Comparison of ENCODE assay signal across 11 cellular contexts in the genomic region with DNA sequence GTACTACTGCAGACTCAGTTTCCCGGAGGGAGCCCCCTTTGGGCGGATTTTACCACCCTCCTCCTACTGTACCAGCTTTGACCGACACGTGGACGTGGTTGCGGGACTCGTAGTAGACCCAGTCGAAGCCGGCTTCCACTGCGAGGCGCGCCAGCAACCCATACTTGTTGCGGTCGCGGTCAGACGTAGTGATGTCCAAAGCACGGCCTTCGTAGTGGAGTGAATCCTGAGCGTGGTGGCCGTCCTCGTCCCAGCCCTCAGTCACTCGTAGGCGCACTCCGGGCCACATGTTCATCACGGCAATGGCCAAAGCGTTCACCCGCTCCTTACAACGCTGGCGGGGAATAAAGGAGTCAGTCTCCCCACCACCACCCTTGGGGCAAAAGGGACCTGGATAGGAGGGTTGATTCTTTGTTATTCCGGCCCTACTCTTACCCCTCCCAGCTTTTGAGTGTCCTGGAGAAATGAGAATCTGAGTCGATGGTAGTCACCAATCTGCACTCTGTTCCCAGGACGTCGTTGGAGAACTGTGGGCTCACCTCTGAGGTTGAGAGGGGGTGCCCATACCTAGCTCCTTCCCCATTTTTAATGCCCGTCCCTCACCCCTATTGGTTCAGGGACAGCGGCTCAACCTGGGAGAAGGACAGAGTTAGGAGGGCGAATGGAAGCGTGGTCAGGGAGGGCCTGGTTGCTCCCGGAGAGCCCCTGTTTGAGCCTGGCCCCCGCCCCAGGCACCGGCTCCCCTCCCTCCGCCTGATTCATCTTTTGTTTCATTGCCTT. TPM values are rescaled to one million over a fixed set of nuclear protein-coding genes. Genes with fewer than 3 reads are reported as not detected.
DNase-seq lines count a peak whose midpoint lies in the region; ATAC-seq and TF ChIP-seq lines count a peak whose summit lies in the region.
"Had no signal": no experiment of that assay in that cellular context is flagged by ENCODE, and none has a peak within 500 bp of the region (broad histone marks: within the 10 kb centered on the region; RNA-seq: fewer than 3 reads in every experiment).

No MANE protein-coding gene starts in this region.

- no peaks in the 10 kb centered on the region for H3K36me3 ChIP-seq in CD8-positive, alpha-beta memory T cell (ENCODE audit: insufficient read depth, low read length)
- H3K36me3 ChIP-seq in HUES6 (ENCODE audit: control insufficient read depth, insufficient read depth, low read length) (no peaks in the 10 kb centered on the region), osteoblast (ENCODE audit: insufficient read depth, low read length) (no peaks in the 10 kb centered on the region)
- H3K36me3 ChIP-seq: SJSA1 had no signal

- no peak for ATAC-seq in effector memory CD8-positive, alpha-beta T cell (replicated peaks)
- no peak for ATAC-seq in GM18505 (IDR thresholded peaks at IDR 0.05; ENCODE audit: unreplicated experiment)
- ATAC-seq in HG03460 (IDR thresholded peaks at IDR 0.05; ENCODE audit: unreplicated experiment) = no peak

- TF ChIP-seq POLR2A in GM18505 (IDR thresholded peaks at IDR 0.05; ENCODE audit: borderline replicate concordance, extremely low read depth, insufficient read depth, insufficient read length) = no peak

- peaks cover 63% of the 10 kb centered on the region for H3K27me3 ChIP-seq in CD8-positive, alpha-beta memory T cell (ENCODE audit: insufficient read depth, low read length, poor library complexity, severe bottlenecking)
- H3K27me3 ChIP-seq in HUES6 (ENCODE audit: control insufficient read depth, insufficient read depth, low read length) (peaks cover 97% of the 10 kb centered on the region), osteoblast (ENCODE audit: insufficient read depth, low read length) (peaks cover 53% of the 10 kb centered on the region)

- H4K20me1 ChIP-seq in osteoblast (ENCODE audit: insufficient read depth, low read length) = peaks cover 2% of the 10 kb centered on the region

- H3K9me3 Mint-ChIP-seq in CD8-positive, alpha-beta memory T cell = no peaks in the 10 kb centered on the region
- no peaks in the 10 kb centered on the region for H3K9me3 Mint-ChIP-seq in effector memory CD8-positive, alpha-beta T cell

- H3K9me3 ChIP-seq in CD8-positive, alpha-beta memory T cell (ENCODE audit: low read length) = no peaks in the 10 kb centered on the region
- H3K9me3 ChIP-seq in HUES6 (ENCODE audit: control insufficient read depth, insufficient read depth, low read depth, low read length) (no peaks in the 10 kb centered on the region), osteoblast (ENCODE audit: low read depth, low read length) (no peaks in the 10 kb centered on the region)
- H3K9me3 ChIP-seq: SJSA1 had no signal

- POLR2A ChIA-PET in CD8-positive, alpha-beta memory T cell (lab: Charles Lee) = no interaction called here

- peak overlapping the region; percentile 72 for H3K4me2 ChIP-seq in osteoblast (ENCODE audit: insufficient read depth, low read length)

- H3K36me3 Mint-ChIP-seq in CD8-positive, alpha-beta memory T cell = peaks cover 0 to 4% (median 3%) of the 10 kb centered on the region in 3 donors
- H3K36me3 Mint-ChIP-seq in effector memory CD8-positive, alpha-beta T cell (ENCODE audit: insufficient read depth) = peaks cover 15% of the 10 kb centered on the region

- no peak overlapping the region for H3K9ac ChIP-seq in HUES6 (ENCODE audit: low read length)

- TF ChIP-seq CTCF in osteoblast (IDR thresholded peaks at IDR 0.05; ENCODE audit: extremely low read depth, low read depth, low read length) = no peak

- H3K27ac ChIP-seq in CD8-positive, alpha-beta memory T cell (ENCODE audit: low read depth, low read length) = peak overlapping the region; percentile 52
- no peak overlapping the region for H3K27ac ChIP-seq in HUES6 (ENCODE audit: low read depth, low read length)
- H3K27ac ChIP-seq in osteoblast (ENCODE audit: low read depth, low read length) = no peak overlapping the region
- H3K27ac ChIP-seq: SJSA1 had no signal

- H3K4me3 ChIP-seq in CD8-positive, alpha-beta memory T cell (ENCODE audit: low read length) = no peak overlapping the region
- H3K4me3 ChIP-seq in HUES6 (ENCODE audit: low read depth, low read length) (peak overlapping the region; percentile 39), osteoblast (ENCODE audit: insufficient read depth, low read length) (peak overlapping the region; percentile 55)
- H3K4me3 ChIP-seq: SJSA1 had no signal

- H3K4me1 ChIP-seq in CD8-positive, alpha-beta memory T cell (ENCODE audit: insufficient read depth, low read length) = peaks cover 59% of the 10 kb centered on the region
- H3K4me1 ChIP-seq in HUES6 (ENCODE audit: control insufficient read depth, insufficient read depth, low read length) (peaks cover 34% of the 10 kb centered on the region), osteoblast (ENCODE audit: insufficient read depth, low read length) (peaks cover 11% of the 10 kb centered on the region)

- CTCF ChIA-PET in CD8-positive, alpha-beta memory T cell (lab: Charles Lee) = interaction anchor here (0.6 to 6.1 kb wide), 14 partner anchors 11 to 221 kb away, joined by 3 to 62 read pairs (median 5); a partner anchor contains a TSS

- peaks cover 59 to 63% of the 10 kb centered on the region in 2 donors for H3K27me3 Mint-ChIP-seq in CD8-positive, alpha-beta memory T cell
- peaks cover 43 to 78% of the 10 kb centered on the region in 2 donors for H3K27me3 Mint-ChIP-seq in effector memory CD8-positive, alpha-beta T cell

- no peaks in the 10 kb centered on the region for H3K79me2 ChIP-seq in osteoblast (ENCODE audit: insufficient read depth, low read length)

- H2AFZ ChIP-seq in osteoblast (ENCODE audit: low read length) = no peak overlapping the region

- peak overlapping the region in 1 of 8 donors; percentile 22 for H3K27ac Mint-ChIP-seq in CD8-positive, alpha-beta memory T cell
- no peak overlapping the region for H3K27ac Mint-ChIP-seq in effector memory CD8-positive, alpha-beta T cell
- H3K27ac Mint-ChIP-seq: progenitor cell of endocrine pancreas had no signal

- DNase-seq in CD8-positive, alpha-beta memory T cell = no peak
- no peak for DNase-seq in effector memory CD8-positive, alpha-beta T cell
- DNase-seq in osteoblast (ENCODE audit: insufficient read length, low spot score, missing footprints) (peak; percentile 55), NCI-H1048 (lab: John Stamatoyannopoulos, UW) (no peak), cerebellar cortex (ENCODE audit: low spot score) (no peak)
- DNase-seq: NCI-H2081 treated with DMSO at 0.1 percent for 48 hours had no signal

- peak overlapping the region in 5 of 7 donors; percentile 26 to 85 (median 34) for H3K4me3 Mint-ChIP-seq in CD8-positive, alpha-beta memory T cell
- H3K4me3 Mint-ChIP-seq in effector memory CD8-positive, alpha-beta T cell = peak overlapping the region; percentile 37 to 73

- peaks cover 46 to 68% (median 66%) of the 10 kb centered on the region in 3 donors for H3K4me1 Mint-ChIP-seq in CD8-positive, alpha-beta memory T cell
- peaks cover 27 to 32% of the 10 kb centered on the region in 2 donors for H3K4me1 Mint-ChIP-seq in effector memory CD8-positive, alpha-beta T cell (ENCODE audit: low read depth in 2 of 2)

RNA-seq across cellular contexts. Expression of a gene that starts 3.4 kb away (rescaled TPM):
- under 1 TPM in 1 of 2 experiments, not detected in 1; 0.04 TPM for total RNA-seq in CD8-positive, alpha-beta memory T cell
- polyA plus RNA-seq in CD8-positive, alpha-beta memory T cell = not detected
- total RNA-seq in osteoblast = under 0.01 TPM in 1 of 2 replicates, not detected in the other
- total RNA-seq: SJSA1 had no signal

RNA-seq across cellular contexts. Expression of a gene that starts 19.4 kb away (rescaled TPM):
- total RNA-seq in CD8-positive, alpha-beta memory T cell = 10 to 100 TPM; 47.2 to 48.7 TPM
- 37.6 TPM for polyA plus RNA-seq in CD8-positive, alpha-beta memory T cell
- 57.2 and 60.4 TPM in 2 replicates for total RNA-seq in osteoblast

RNA-seq across cellular contexts. Expression of a gene that starts 21.5 kb away (rescaled TPM):
- 10 to 100 TPM; 10.1 to 10.2 TPM for total RNA-seq in CD8-positive, alpha-beta memory T cell
- 8.0 TPM for polyA plus RNA-seq in CD8-positive, alpha-beta memory T cell
- total RNA-seq in osteoblast = 0.72 and 0.88 TPM in 2 replicates

RNA-seq across cellular contexts. Expression of a gene that starts 30.7 kb away (rescaled TPM):
- 10 to 100 TPM; 79.4 to 79.7 TPM for total RNA-seq in CD8-positive, alpha-beta memory T cell
- 22.8 TPM for polyA plus RNA-seq in CD8-positive, alpha-beta memory T cell
- total RNA-seq in osteoblast = 24.6 and 28.6 TPM in 2 replicates

RNA-seq across cellular contexts. Expression of a gene that starts 39.9 kb away (rescaled TPM):
- 1,000 to 10,000 TPM; 2,435 to 2,464 TPM for total RNA-seq in CD8-positive, alpha-beta memory T cell
- polyA plus RNA-seq in CD8-positive, alpha-beta memory T cell = 378 TPM
- 578 and 616 TPM in 2 replicates for total RNA-seq in osteoblast
